ENCODE assay signal across 8 cellular contexts in genomic region chr5:176360894-176361436, GRCh38. TPM values are rescaled to one million over a fixed set of nuclear protein-coding genes. Genes with fewer than 3 reads are reported as not detected.
DNase-seq lines count a peak whose midpoint lies in the region; ATAC-seq, FAIRE-seq and TF ChIP-seq lines count a peak whose summit lies in the region.

No MANE protein-coding gene starts in this region.

- no peaks in the 10 kb centered on the region for H3K9me3 ChIP-seq in SU-DHL-6 (ENCODE audit: insufficient read depth, low read length)
- H3K9me3 ChIP-seq in neuronal stem cell (replicated peaks in 1 of 2; ENCODE audit: control insufficient read depth in 2 of 2, insufficient read depth in 1 of 2, low read depth in 1 of 2, low read length in 2 of 2) = peaks cover 3 to 4% of the 10 kb centered on the region in 2 donors

- peak overlapping the region; percentile 58 for H2BK15ac ChIP-seq in neuronal stem cell (ENCODE audit: low read length)

- in situ Hi-C loops in ACHN (cut with HindIII; ENCODE audit: low pct_ligation_motif_present, low pct_unique_long_range_greater_than_20kb, low sequenced_read_pairs) = no loop called here

- TF ChIP-seq POLR2A in GM12892 (IDR thresholded peaks at IDR 0.05; ENCODE audit: low read depth, low read length) = no peak

- peaks cover 13% of the 10 kb centered on the region; the same call in 1 of the 2 replicates for H3F3A ChIP-seq in SU-DHL-6 (ENCODE audit: insufficient read depth)

- peak overlapping the region; percentile 81 for H2AK5ac ChIP-seq in neuronal stem cell (ENCODE audit: low read depth, low read length)

- H2BK5ac ChIP-seq in neuronal stem cell (ENCODE audit: low read length) = peak overlapping the region; percentile 99

- H2AFZ ChIP-seq in SU-DHL-6 (ENCODE audit: low read depth, low read length, severe bottlenecking) = peak overlapping the region; percentile 92
- peak overlapping the region; percentile 98 for H2AFZ ChIP-seq in neuronal stem cell (ENCODE audit: low read length)

- peaks cover 41% of the 10 kb centered on the region for H3K79me2 ChIP-seq in SU-DHL-6 (ENCODE audit: insufficient read depth, low read length)

- peaks cover 2 to 7% of the 10 kb centered on the region in 2 donors for H3K4me1 ChIP-seq in neuronal stem cell (ENCODE audit: control insufficient read depth in 2 of 2, insufficient read depth in 1 of 2, low read depth in 1 of 2, low read length in 2 of 2)

- H3K36me3 ChIP-seq in SU-DHL-6 (ENCODE audit: low read length) = no peaks in the 10 kb centered on the region
- peaks cover 10 to 33% of the 10 kb centered on the region in 2 donors for H3K36me3 ChIP-seq in neuronal stem cell (replicated peaks in 1 of 2; ENCODE audit: control insufficient read depth in 2 of 2, insufficient read depth in 2 of 2, low read length in 2 of 2)

- ATAC-seq in GM21723 (IDR thresholded peaks at IDR 0.05; ENCODE audit: unreplicated experiment) = peak; percentile 4

- no peaks in the 10 kb centered on the region for H3K9me2 ChIP-seq in SU-DHL-6 (replicated peaks; ENCODE audit: insufficient read depth, low read length)

- no CpG with 5 or more reads among the region's 27 CpGs for WGBS in neuronal stem cell (ENCODE audit: extremely low coverage in 2 of 2, insufficient read length in 2 of 2, insufficient replicate concordance in 1 of 2), 2 donors

- peak overlapping the region; percentile 81 for H3K23ac ChIP-seq in neuronal stem cell (ENCODE audit: low read depth, low read length, poor library complexity)

- no peak for FAIRE-seq in GM12892 (lab: Jason Lieb, UNC)

- H3K79me1 ChIP-seq in neuronal stem cell (ENCODE audit: low read depth, low read length) = peaks cover 9% of the 10 kb centered on the region

- peak overlapping the region; percentile 77 for H3K9ac ChIP-seq in SU-DHL-6 (ENCODE audit: low read length)
- peak overlapping the region; percentile 95 for H3K9ac ChIP-seq in neuronal stem cell (ENCODE audit: low read depth, low read length, poor library complexity)

- H2BK12ac ChIP-seq in neuronal stem cell (ENCODE audit: low read length) = no peak overlapping the region

- H3K4me2 ChIP-seq in SU-DHL-6 (ENCODE audit: low read depth, low read length, poor library complexity, severe bottlenecking) (peak overlapping the region; percentile 77), neuronal stem cell (ENCODE audit: insufficient read depth, low read length, poor library complexity, severe bottlenecking) (peak overlapping the region; percentile 80)

- DNase-seq in ACHN (peak; percentile 6), fibroblast of mammary gland (ENCODE audit: low read depth) (peak; percentile 15), neuronal stem cell (ENCODE audit: low spot score) (peak; percentile 27), ureter (ENCODE audit: low spot score) (no peak), GM12892 (ENCODE audit: insufficient read length) (no peak), NCI-H2107 (lab: John Stamatoyannopoulos, UW) (no peak)

- peak overlapping the region; percentile 76 for H3K4ac ChIP-seq in neuronal stem cell (ENCODE audit: low read length)

- H4K91ac ChIP-seq in neuronal stem cell (ENCODE audit: low read depth, low read length, poor library complexity) = no peak overlapping the region

- H3K27ac ChIP-seq in SU-DHL-6 (ENCODE audit: low read depth, low read length) (peak overlapping the region; percentile 49; the same call in 1 of the 2 replicates), neuronal stem cell (replicated peaks; ENCODE audit: low read length) (peak overlapping the region; percentile 67)

- no peaks in the 10 kb centered on the region for H3K27me3 ChIP-seq in SU-DHL-6 (ENCODE audit: low read length)
- H3K27me3 ChIP-seq in neuronal stem cell (ENCODE audit: control insufficient read depth in 3 of 3, insufficient read depth in 3 of 3, low read depth in 1 of 3, low read length in 3 of 3) = peaks cover 0 to 20% (median 20%) of the 10 kb centered on the region in 3 experiments

- H3K14ac ChIP-seq in neuronal stem cell (ENCODE audit: low read length) = peak overlapping the region; percentile 38

- peak overlapping the region; percentile 98 for H3K18ac ChIP-seq in neuronal stem cell (ENCODE audit: low read length)

- H4K8ac ChIP-seq in neuronal stem cell (ENCODE audit: low read depth, low read length) = peak overlapping the region; percentile 82

- peak overlapping the region; percentile 80 for H3K4me3 ChIP-seq in SU-DHL-6 (ENCODE audit: insufficient read depth, low read length, poor library complexity, severe bottlenecking)
- H3K4me3 ChIP-seq in fibroblast of mammary gland (ENCODE audit: control insufficient read depth, low read depth, low read length) = peak overlapping the region; percentile 94
- H3K4me3 ChIP-seq in neuronal stem cell (ENCODE audit: low read length in 2 of 2) = peak overlapping the region; percentile 90 to 96

- no peaks in the 10 kb centered on the region; the same call in 1 of the 2 replicates for H4K20me1 ChIP-seq in SU-DHL-6 (ENCODE audit: low read depth, low read length)

- no peak overlapping the region for H2BK120ac ChIP-seq in neuronal stem cell (ENCODE audit: low read depth, low read length)

- TF ChIP-seq CTCF in SU-DHL-6 (IDR thresholded peaks at IDR 0.05; ENCODE audit: insufficient read depth, low read length, poor library complexity, severe bottlenecking) (no peak), fibroblast of mammary gland (conservative IDR thresholded peaks at IDR 0.05; ENCODE audit: control insufficient read depth, insufficient read depth, low read depth, low read length) (no peak)

RNA-seq across cellular contexts. Expression of gene KIAA1191, which starts 0.6 kb away (rescaled TPM):
- polyA plus RNA-seq in neuronal stem cell (2013, experiment 1 of 2) = 142 TPM
- polyA plus RNA-seq in neuronal stem cell (2013, experiment 2 of 2) = 141 TPM
- total RNA-seq in ureter = 115 TPM
- polyA plus RNA-seq in GM12892 (2012; ENCODE audit: missing spikeins) = 39.6 TPM

RNA-seq across cellular contexts. Expression of gene ARL10, which starts 4.3 kb away (rescaled TPM):
- polyA plus RNA-seq in neuronal stem cell (2013, experiment 1 of 2) = 8.4 TPM
- polyA plus RNA-seq in neuronal stem cell (2013, experiment 2 of 2) = 8.8 TPM
- 9.3 TPM for total RNA-seq in ureter
- polyA plus RNA-seq in GM12892 (2012; ENCODE audit: missing spikeins) = 5.7 TPM

RNA-seq across cellular contexts. Expression of gene NOP16, which starts 27.4 kb away (rescaled TPM):
- 11.9 TPM for polyA plus RNA-seq in neuronal stem cell (2013, experiment 1 of 2)
- polyA plus RNA-seq in neuronal stem cell (2013, experiment 2 of 2) = 11.7 TPM
- 26.6 TPM for total RNA-seq in ureter
- polyA plus RNA-seq in GM12892 (2012; ENCODE audit: missing spikeins) = 73.3 TPM

RNA-seq across cellular contexts. Expression of gene HIGD2A, which starts 27.6 kb away (rescaled TPM):
- polyA plus RNA-seq in neuronal stem cell (2013, experiment 1 of 2) = 247 TPM
- polyA plus RNA-seq in neuronal stem cell (2013, experiment 2 of 2) = 237 TPM
- 145 TPM for total RNA-seq in ureter
- polyA plus RNA-seq in GM12892 (2012; ENCODE audit: missing spikeins) = 130 TPM

RNA-seq across cellular contexts. Expression of gene CLTB, which starts 55.4 kb away (rescaled TPM):
- polyA plus RNA-seq in neuronal stem cell (2013, experiment 1 of 2) = 21.0 TPM
- polyA plus RNA-seq in neuronal stem cell (2013, experiment 2 of 2) = 20.3 TPM
- total RNA-seq in ureter = 66.1 TPM
- polyA plus RNA-seq in GM12892 (2012; ENCODE audit: missing spikeins) = 29.6 TPM

Comparison
In these comparisons a context has a peak if more than half of its experiments do, and no peak if none do; other contexts are left out.
1. DNase-seq: peak in ACHN (single experiment), fibroblast of mammary gland (single experiment) and neuronal stem cell (single experiment); none in ureter (single experiment), GM12892 (single experiment) and NCI-H2107 (single experiment).
2. Peak in every context shown above with its lines, with median percentiles within 50 percentile points of each other: H3K4me3 ChIP-seq.